9 cellular contexts compared by ENCODE assay signal in the genomic region with DNA sequence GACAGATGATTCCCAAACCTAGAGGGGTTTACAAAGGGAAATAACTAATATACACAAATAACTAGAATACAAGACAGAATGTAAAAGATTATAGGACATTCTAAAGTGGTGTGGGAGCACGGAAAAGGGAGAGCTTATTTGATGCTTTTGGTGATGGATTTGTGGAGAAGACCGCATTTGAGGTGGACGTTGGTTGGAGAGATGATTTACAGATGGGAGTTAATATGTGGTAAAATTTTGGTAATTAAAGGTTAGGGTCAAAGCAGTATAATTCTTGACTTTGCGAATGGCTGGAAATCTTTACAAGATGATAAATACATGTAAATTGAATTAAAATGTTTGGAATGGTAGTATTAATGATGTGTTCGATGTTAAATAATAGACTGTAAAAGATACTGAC. TPM values are rescaled to one million over a fixed set of nuclear protein-coding genes. Genes with fewer than 3 reads are reported as not detected.
DNase-seq lines count a peak whose midpoint lies in the region; ATAC-seq and FAIRE-seq lines count a peak whose summit lies in the region.
"Had no signal": no experiment of that assay in that cellular context is flagged by ENCODE, and none has a peak within 500 bp of the region (broad histone marks: within the 10 kb centered on the region; RNA-seq: fewer than 3 reads in every experiment).

No MANE protein-coding gene starts in this region.

- H3K4me3 ChIP-seq in iPS-11a (ENCODE audit: low read depth, low read length) = peak overlapping the region; percentile 92

- POLR2A ChIA-PET in activated CD4-positive, alpha-beta memory T cell treated with anti-CD3 and anti-CD28 coated beads for 36 hours (lab: Charles Lee) = interaction anchor here (0.7 to 1.4 kb wide), 4 partner anchors 26 to 233 kb away, joined by 3 to 4 read pairs (median 4); a partner anchor contains a TSS

- peaks cover 13% of the 10 kb centered on the region for H3K36me3 Mint-ChIP-seq in activated naive CD4-positive, alpha-beta T cell treated with anti-CD3 and anti-CD28 coated beads, Interleukin-2, amount 10 ng/mL, durations not matched to agents 7 days and 5 days
- peaks cover 5% of the 10 kb centered on the region for H3K36me3 Mint-ChIP-seq in activated CD4-positive, alpha-beta memory T cell treated with anti-CD3 and anti-CD28 coated beads for 36 hours

- H3K27ac Mint-ChIP-seq in activated naive CD4-positive, alpha-beta T cell treated with anti-CD3 and anti-CD28 coated beads, Interleukin-2, amount 10 ng/mL, durations not matched to agents 7 days and 5 days = peak overlapping the region; percentile 97
- H3K27ac Mint-ChIP-seq in activated CD4-positive, alpha-beta memory T cell treated with anti-CD3 and anti-CD28 coated beads for 36 hours = no peak overlapping the region
- H3K27ac Mint-ChIP-seq in stimulated activated naive CD8-positive, alpha-beta T cell treated with anti-CD3 and anti-CD28 coated beads, Interleukin-15, amount 100 ng/mL, for 72 hours = peak overlapping the region in 1 of 2 donors; percentile 57

- H3K4me3 Mint-ChIP-seq in activated naive CD4-positive, alpha-beta T cell treated with anti-CD3 and anti-CD28 coated beads, Interleukin-2, amount 10 ng/mL, durations not matched to agents 7 days and 5 days = peak overlapping the region; percentile 94
- H3K4me3 Mint-ChIP-seq in activated CD4-positive, alpha-beta memory T cell treated with anti-CD3 and anti-CD28 coated beads for 36 hours = peak overlapping the region; percentile 98
- peak overlapping the region; percentile 87 to 90 for H3K4me3 Mint-ChIP-seq in stimulated activated naive CD8-positive, alpha-beta T cell treated with anti-CD3 and anti-CD28 coated beads, Interleukin-15, amount 100 ng/mL, for 72 hours

- no peak for DNase-seq in activated naive CD4-positive, alpha-beta T cell treated with anti-CD3 and anti-CD28 coated beads, Interleukin-2, amount 10 ng/mL, durations not matched to agents 7 days and 5 days
- no peak for DNase-seq in activated naive CD4-positive, alpha-beta T cell (lab: John Stamatoyannopoulos, UW)
- DNase-seq in activated CD4-positive, alpha-beta memory T cell treated with anti-CD3 and anti-CD28 coated beads for 36 hours = no peak
- no peak for DNase-seq in stimulated activated naive CD8-positive, alpha-beta T cell treated with anti-CD3 and anti-CD28 coated beads, Interleukin-15, amount 100 ng/mL, for 72 hours
- DNase-seq in central memory CD4-positive, alpha-beta T cell = no peak
- DNase-seq in HTR-8/SVneo (ENCODE audit: insufficient read length, low spot score) (no peak), NCI-H2196 (lab: John Stamatoyannopoulos, UW; ENCODE audit: unreplicated experiment) (no peak)
- DNase-seq: NCI-H1694 had no signal

- H3K9me3 Mint-ChIP-seq in activated naive CD4-positive, alpha-beta T cell treated with anti-CD3 and anti-CD28 coated beads, Interleukin-2, amount 10 ng/mL, durations not matched to agents 7 days and 5 days = no peaks in the 10 kb centered on the region
- no peaks in the 10 kb centered on the region for H3K9me3 Mint-ChIP-seq in activated CD4-positive, alpha-beta memory T cell treated with anti-CD3 and anti-CD28 coated beads for 36 hours
- no peaks in the 10 kb centered on the region for H3K9me3 Mint-ChIP-seq in stimulated activated naive CD8-positive, alpha-beta T cell treated with anti-CD3 and anti-CD28 coated beads, Interleukin-15, amount 100 ng/mL, for 72 hours

- H3K27me3 Mint-ChIP-seq in activated naive CD4-positive, alpha-beta T cell treated with anti-CD3 and anti-CD28 coated beads, Interleukin-2, amount 10 ng/mL, durations not matched to agents 7 days and 5 days = peaks cover 4% of the 10 kb centered on the region
- peaks cover 10% of the 10 kb centered on the region for H3K27me3 Mint-ChIP-seq in activated CD4-positive, alpha-beta memory T cell treated with anti-CD3 and anti-CD28 coated beads for 36 hours
- H3K27me3 Mint-ChIP-seq in stimulated activated naive CD8-positive, alpha-beta T cell treated with anti-CD3 and anti-CD28 coated beads, Interleukin-15, amount 100 ng/mL, for 72 hours = peaks cover 8% of the 10 kb centered on the region

- CTCF ChIA-PET in activated naive CD4-positive, alpha-beta T cell treated with anti-CD3 and anti-CD28 coated beads, Interleukin-2, amount 10 ng/mL, durations not matched to agents 7 days and 5 days (lab: Charles Lee) = interaction anchor here (0.6 kb wide), 1 partner anchor 7 kb away, joined by 3 read pairs; no protein-coding TSS in a partner anchor
- CTCF ChIA-PET in activated CD4-positive, alpha-beta memory T cell treated with anti-CD3 and anti-CD28 coated beads for 36 hours (lab: Charles Lee) = interaction anchor here (0.9 to 1.1 kb wide), 2 partner anchors 9 to 84 kb away, joined by 3 to 4 read pairs; no protein-coding TSS in a partner anchor

- FAIRE-seq in HTR-8/SVneo (lab: Jason Lieb, UNC) = no peak

- ATAC-seq in stimulated activated naive CD8-positive, alpha-beta T cell treated with anti-CD3 and anti-CD28 coated beads, Interleukin-15, amount 100 ng/mL, for 72 hours = no peak

- peaks cover 35% of the 10 kb centered on the region for H3K4me1 Mint-ChIP-seq in activated naive CD4-positive, alpha-beta T cell treated with anti-CD3 and anti-CD28 coated beads, Interleukin-2, amount 10 ng/mL, durations not matched to agents 7 days and 5 days
- H3K4me1 Mint-ChIP-seq in activated CD4-positive, alpha-beta memory T cell treated with anti-CD3 and anti-CD28 coated beads for 36 hours (ENCODE audit: low read depth) = peaks cover 22% of the 10 kb centered on the region
- H3K4me1 Mint-ChIP-seq in stimulated activated naive CD8-positive, alpha-beta T cell treated with anti-CD3 and anti-CD28 coated beads, Interleukin-15, amount 100 ng/mL, for 72 hours = peaks cover 28% of the 10 kb centered on the region

- intact Hi-C loops in activated CD4-positive, alpha-beta memory T cell treated with anti-CD3 and anti-CD28 coated beads for 36 hours (cut with micrococcal nuclease) = loop anchor here (2.0 kb wide), 2 partner anchors 150 to 160 kb away; a partner anchor contains a TSS

RNA-seq across cellular contexts. Expression of a gene that starts 1.2 kb away (rescaled TPM):
- 10 to 100 TPM; 32.8 to 33.1 TPM for total RNA-seq in activated CD4-positive, alpha-beta memory T cell treated with anti-CD3 and anti-CD28 coated beads for 36 hours

RNA-seq across cellular contexts. Expression of a gene that starts 26.1 kb away (rescaled TPM):
- 10 to 100 TPM; 12.7 to 13.7 TPM for total RNA-seq in activated CD4-positive, alpha-beta memory T cell treated with anti-CD3 and anti-CD28 coated beads for 36 hours

RNA-seq across cellular contexts. Expression of a gene that starts 30.4 kb away (rescaled TPM):
- total RNA-seq in activated CD4-positive, alpha-beta memory T cell treated with anti-CD3 and anti-CD28 coated beads for 36 hours = 10 to 100 TPM; 28.6 to 29.2 TPM
